13 cellular contexts compared by ENCODE assay signal in genomic region chr4:155032521-155033229, GRCh38.
DNase-seq lines count a peak whose midpoint lies in the region; ATAC-seq lines count a peak whose summit lies in the region.
"Had no signal": no experiment of that assay in that cellular context is flagged by ENCODE, and none has a peak within 500 bp of the region (broad histone marks: within the 10 kb centered on the region; RNA-seq: fewer than 3 reads in every experiment).

No MANE protein-coding gene starts in this region.

- H3K27me3 Mint-ChIP-seq in activated CD8-positive, alpha-beta memory T cell treated with anti-CD3 and anti-CD28 coated beads, Interleukin-2, amount 10 ng/mL, durations not matched to agents 7 days and 5 days = no peaks in the 10 kb centered on the region
- peaks cover 4% of the 10 kb centered on the region for H3K27me3 Mint-ChIP-seq in activated T-helper 17 cell treated with anti-CD3 and anti-CD28 coated beads, Interleukin-2, amount 50 U/mL, for 72 hours
- H3K27me3 Mint-ChIP-seq: activated naive CD4-positive, alpha-beta T cell treated with anti-CD3 and anti-CD28 coated beads, Interleukin-2, amount 10 ng/mL, durations not matched to agents 7 days and 5 days; natural killer cell treated with Interleukin-12 subunit alpha and Interleukin-12 subunit beta and Interleukin-15 and Interleukin-18, amount 100 ng/mL, for 72 hours had no signal

- no peaks in the 10 kb centered on the region for H3K4me1 Mint-ChIP-seq in activated CD8-positive, alpha-beta memory T cell treated with anti-CD3 and anti-CD28 coated beads, Interleukin-2, amount 10 ng/mL, durations not matched to agents 7 days and 5 days
- H3K4me1 Mint-ChIP-seq in activated T-helper 17 cell treated with anti-CD3 and anti-CD28 coated beads, Interleukin-2, amount 50 U/mL, for 72 hours = no peaks in the 10 kb centered on the region
- H3K4me1 Mint-ChIP-seq: activated naive CD4-positive, alpha-beta T cell treated with anti-CD3 and anti-CD28 coated beads, Interleukin-2, amount 10 ng/mL, durations not matched to agents 7 days and 5 days had no signal

- DNase-seq in activated CD8-positive, alpha-beta memory T cell treated with anti-CD3 and anti-CD28 coated beads, Interleukin-2, amount 10 ng/mL, durations not matched to agents 7 days and 5 days = no peak
- no peak for DNase-seq in activated CD8-positive, alpha-beta memory T cell treated with anti-CD3 and anti-CD28 coated beads for 24 hours
- DNase-seq in NCI-H2107 treated with DMSO at 0.1 percent for 48 hours (lab: John Stamatoyannopoulos, UW; ENCODE audit: unreplicated experiment) (no peak), AG08395 (ENCODE audit: low spot score) (no peak), NCI-H748 (lab: John Stamatoyannopoulos, UW; ENCODE audit: unreplicated experiment) (no peak)
- DNase-seq: activated naive CD4-positive, alpha-beta T cell treated with anti-CD3 and anti-CD28 coated beads, Interleukin-2, amount 10 ng/mL, durations not matched to agents 7 days and 5 days; mammary epithelial cell; NCI-H510A treated with DMSO at 0.1 percent for 48 hours had no signal

- peak; percentile 33 for ATAC-seq in activated CD8-positive, alpha-beta memory T cell treated with anti-CD3 and anti-CD28 coated beads, Interleukin-2, amount 10 ng/mL, durations not matched to agents 7 days and 5 days
- peak; percentile 62 for ATAC-seq in GM21576 (IDR thresholded peaks at IDR 0.05; ENCODE audit: unreplicated experiment)
- peak; percentile 74 for ATAC-seq in HG03095 (IDR thresholded peaks at IDR 0.05; ENCODE audit: unreplicated experiment)
- peak; percentile 37 for ATAC-seq in activated T-helper 17 cell treated with anti-CD3 and anti-CD28 coated beads, Interleukin-2, amount 50 U/mL, for 72 hours (replicated peaks)
- ATAC-seq: gastroesophageal sphincter; natural killer cell treated with Interleukin-12 subunit alpha and Interleukin-12 subunit beta and Interleukin-15 and Interleukin-18, amount 100 ng/mL, for 72 hours had no signal

- no peak overlapping the region for H3K27ac Mint-ChIP-seq in activated CD8-positive, alpha-beta memory T cell treated with anti-CD3 and anti-CD28 coated beads, Interleukin-2, amount 10 ng/mL, durations not matched to agents 7 days and 5 days
- no peak overlapping the region for H3K27ac Mint-ChIP-seq in activated T-helper 17 cell treated with anti-CD3 and anti-CD28 coated beads, Interleukin-2, amount 50 U/mL, for 72 hours
- H3K27ac Mint-ChIP-seq: activated naive CD4-positive, alpha-beta T cell treated with anti-CD3 and anti-CD28 coated beads, Interleukin-2, amount 10 ng/mL, durations not matched to agents 7 days and 5 days; natural killer cell treated with Interleukin-12 subunit alpha and Interleukin-12 subunit beta and Interleukin-15 and Interleukin-18, amount 100 ng/mL, for 72 hours had no signal

- H3K4me3 Mint-ChIP-seq in activated CD8-positive, alpha-beta memory T cell treated with anti-CD3 and anti-CD28 coated beads, Interleukin-2, amount 10 ng/mL, durations not matched to agents 7 days and 5 days = no peak overlapping the region
- H3K4me3 Mint-ChIP-seq in activated T-helper 17 cell treated with anti-CD3 and anti-CD28 coated beads, Interleukin-2, amount 50 U/mL, for 72 hours = no peak overlapping the region
- H3K4me3 Mint-ChIP-seq: activated naive CD4-positive, alpha-beta T cell treated with anti-CD3 and anti-CD28 coated beads, Interleukin-2, amount 10 ng/mL, durations not matched to agents 7 days and 5 days; natural killer cell treated with Interleukin-12 subunit alpha and Interleukin-12 subunit beta and Interleukin-15 and Interleukin-18, amount 100 ng/mL, for 72 hours had no signal

- H3K36me3 Mint-ChIP-seq in activated CD8-positive, alpha-beta memory T cell treated with anti-CD3 and anti-CD28 coated beads, Interleukin-2, amount 10 ng/mL, durations not matched to agents 7 days and 5 days = no peaks in the 10 kb centered on the region
- H3K36me3 Mint-ChIP-seq in activated T-helper 17 cell treated with anti-CD3 and anti-CD28 coated beads, Interleukin-2, amount 50 U/mL, for 72 hours (ENCODE audit: low read depth) = no peaks in the 10 kb centered on the region
- H3K36me3 Mint-ChIP-seq: activated naive CD4-positive, alpha-beta T cell treated with anti-CD3 and anti-CD28 coated beads, Interleukin-2, amount 10 ng/mL, durations not matched to agents 7 days and 5 days; natural killer cell treated with Interleukin-12 subunit alpha and Interleukin-12 subunit beta and Interleukin-15 and Interleukin-18, amount 100 ng/mL, for 72 hours had no signal

- no peaks in the 10 kb centered on the region for H3K9me3 Mint-ChIP-seq in activated CD8-positive, alpha-beta memory T cell treated with anti-CD3 and anti-CD28 coated beads, Interleukin-2, amount 10 ng/mL, durations not matched to agents 7 days and 5 days (ENCODE audit: low read depth)
- H3K9me3 Mint-ChIP-seq in activated T-helper 17 cell treated with anti-CD3 and anti-CD28 coated beads, Interleukin-2, amount 50 U/mL, for 72 hours = no peaks in the 10 kb centered on the region
- H3K9me3 Mint-ChIP-seq: activated naive CD4-positive, alpha-beta T cell treated with anti-CD3 and anti-CD28 coated beads, Interleukin-2, amount 10 ng/mL, durations not matched to agents 7 days and 5 days had no signal

- CTCF ChIA-PET in activated CD8-positive, alpha-beta memory T cell treated with anti-CD3 and anti-CD28 coated beads, Interleukin-2, amount 10 ng/mL, durations not matched to agents 7 days and 5 days (lab: Charles Lee) = no interaction called here
